10 cellular contexts compared by ENCODE assay signal in the genomic region with DNA sequence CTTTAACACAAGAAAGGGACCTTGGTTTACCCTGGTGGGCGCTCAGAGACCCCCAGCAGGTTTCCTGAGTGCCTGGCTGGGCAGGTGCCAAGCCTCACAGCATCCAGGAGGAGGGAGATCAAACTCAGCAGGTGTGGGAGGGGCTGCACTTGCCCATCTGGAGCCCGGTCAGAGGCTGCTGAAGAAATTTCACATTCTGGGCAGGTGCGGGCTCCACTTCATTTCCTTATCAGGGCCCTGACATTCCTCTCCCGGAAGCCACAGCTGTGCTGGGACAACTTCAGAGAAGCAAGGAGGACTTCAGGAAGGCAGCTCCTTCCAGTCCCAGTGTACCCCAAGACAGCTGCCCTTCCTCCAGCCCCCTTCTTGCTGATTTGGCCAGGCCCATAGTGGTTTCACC.
DNase-seq lines count a peak whose midpoint lies in the region; ATAC-seq and TF ChIP-seq lines count a peak whose summit lies in the region.
"Had no signal": no experiment of that assay in that cellular context is flagged by ENCODE, and none has a peak within 500 bp of the region (broad histone marks: within the 10 kb centered on the region; RNA-seq: fewer than 3 reads in every experiment).

No MANE protein-coding gene starts in this region.

- ATAC-seq in HG03520 (IDR thresholded peaks at IDR 0.05; ENCODE audit: unreplicated experiment) = no peak

- peaks cover 0 to 33% (median 0%) of the 10 kb centered on the region in 6 donors for H3K4me1 ChIP-seq in spleen

- peak overlapping the region; percentile 25 for H3K4me3 Mint-ChIP-seq in activated CD4-positive, alpha-beta T cell treated with anti-CD3 and anti-CD28 coated beads, Interleukin-2, amount 10 ng/mL, durations not matched to agents 7 days and 5 days

- no peaks in the 10 kb centered on the region for H3K9me3 Mint-ChIP-seq in activated CD4-positive, alpha-beta T cell treated with anti-CD3 and anti-CD28 coated beads, Interleukin-2, amount 10 ng/mL, durations not matched to agents 7 days and 5 days

- CTCF ChIA-PET in activated CD4-positive, alpha-beta T cell treated with anti-CD3 and anti-CD28 coated beads, Interleukin-2, amount 10 ng/mL, durations not matched to agents 7 days and 5 days (lab: Charles Lee) = interaction anchor here (0.6 to 1.5 kb wide), 3 partner anchors 23 to 347 kb away, joined by 3 read pairs; no protein-coding TSS in a partner anchor

- TF ChIP-seq POLR2A in spleen (IDR thresholded peaks at IDR 0.05) = no peak

- POLR2A ChIA-PET in activated CD4-positive, alpha-beta T cell treated with anti-CD3 and anti-CD28 coated beads, Interleukin-2, amount 10 ng/mL, durations not matched to agents 7 days and 5 days (lab: Charles Lee) = no interaction called here

- no peaks in the 10 kb centered on the region for H3K27me3 ChIP-seq in spleen (replicated peaks in 1 of 7)
- H3K27me3 ChIP-seq: BE2C had no signal

- H3K27me3 Mint-ChIP-seq in activated CD4-positive, alpha-beta T cell treated with anti-CD3 and anti-CD28 coated beads, Interleukin-2, amount 10 ng/mL, durations not matched to agents 7 days and 5 days = no peaks in the 10 kb centered on the region

- peaks cover 0 to 23% (median 0%) of the 10 kb centered on the region in 6 donors for H3K36me3 ChIP-seq in spleen
- H3K36me3 ChIP-seq: BE2C had no signal

- H3K27ac Mint-ChIP-seq in activated CD4-positive, alpha-beta T cell treated with anti-CD3 and anti-CD28 coated beads, Interleukin-2, amount 10 ng/mL, durations not matched to agents 7 days and 5 days = no peak overlapping the region

- WGBS in spleen, 5 donors = 29 to 78% (median 39%) methylated on average over 3 to 4 of the region's 4 CpGs

- peaks cover 16% of the 10 kb centered on the region for H3K4me1 Mint-ChIP-seq in activated CD4-positive, alpha-beta T cell treated with anti-CD3 and anti-CD28 coated beads, Interleukin-2, amount 10 ng/mL, durations not matched to agents 7 days and 5 days

- TF ChIP-seq CTCF in spleen (IDR thresholded peaks at IDR 0.05 in 8 of 11, conservative IDR thresholded peaks at IDR 0.05 in 3 of 11) = no peak

- intact Hi-C loops in spleen (cut with DNase I; ENCODE audit: low total_unique reads) = loop anchor here (10.0 kb wide), 1 partner anchor 79 kb away; a partner anchor contains a TSS
- intact Hi-C loops in head of caudate nucleus (cut with DNase I) = no loop called here

- H3K4me3 ChIP-seq in spleen = peak overlapping the region in 1 of 8 donors; percentile 37

- peaks cover 17% of the 10 kb centered on the region for H3K36me3 Mint-ChIP-seq in activated CD4-positive, alpha-beta T cell treated with anti-CD3 and anti-CD28 coated beads, Interleukin-2, amount 10 ng/mL, durations not matched to agents 7 days and 5 days (ENCODE audit: low read depth)

- no peaks in the 10 kb centered on the region for H3K9me3 ChIP-seq in spleen
- H3K9me3 ChIP-seq: BE2C had no signal

- no peak for DNase-seq in activated CD4-positive, alpha-beta T cell treated with anti-CD3 and anti-CD28 coated beads, Interleukin-2, amount 10 ng/mL, durations not matched to agents 7 days and 5 days
- DNase-seq in activated CD4-positive, alpha-beta T cell treated with anti-CD3 and anti-CD28 coated beads, Interleukin-2, amount 50 U/mL, for 4 hours = no peak
- DNase-seq in NCI-H510A (lab: John Stamatoyannopoulos, UW) (peak; percentile 70), epithelial cell of prostate (ENCODE audit: low read depth, low spot score) (no peak), spleen (peak; percentile 72), NCI-H2227 (lab: John Stamatoyannopoulos, UW; ENCODE audit: unreplicated experiment) (no peak), head of caudate nucleus (no peak)
- DNase-seq: activated CD4-positive, CD25-positive, alpha-beta regulatory T cell treated with anti-CD3 and anti-CD28 coated beads, Interleukin-2, amount 50 U/mL, for 72 hours had no signal

- H3K27ac ChIP-seq in epithelial cell of prostate (peak overlapping the region; percentile 41), spleen (peak overlapping the region in 4 of 8 donors; percentile 39 to 81 (median 76))

Comparison
In these comparisons a context has a peak if more than half of its experiments do, and no peak if none do; other contexts are left out.
1. DNase-seq: peak in NCI-H510A (single experiment) and spleen (single experiment); none in activated CD4-positive, alpha-beta T cell treated with anti-CD3 and anti-CD28 coated beads, Interleukin-2, amount 10 ng/mL, durations not matched to agents 7 days and 5 days (single experiment), activated CD4-positive, alpha-beta T cell treated with anti-CD3 and anti-CD28 coated beads, Interleukin-2, amount 50 U/mL, for 4 hours (0 of 2), epithelial cell of prostate (single experiment), NCI-H2227 (single experiment) and head of caudate nucleus (0 of 42).